Comparison of ENCODE assay signal across 20 cellular contexts in genomic region chr15:63979227-63979793, GRCh38.
A peak's percentile ranks its signal among the peaks of the same experiment; 100 is the strongest.
DNase-seq lines count a peak whose midpoint lies in the region; ATAC-seq and TF ChIP-seq lines count a peak whose summit lies in the region.
"Had no signal": no experiment of that assay in that cellular context is flagged by ENCODE, and none has a peak within 500 bp of the region (broad histone marks: within the 10 kb centered on the region; RNA-seq: fewer than 3 reads in every experiment).

No MANE protein-coding gene starts in this region.

- H3K36me3 ChIP-seq in SK-N-MC (ENCODE audit: insufficient read depth, low read length): no peaks in the 10 kb centered on the region
- H3K36me3 ChIP-seq in cardiac muscle cell: no peaks in the 10 kb centered on the region
- H3K36me3 ChIP-seq in neural progenitor cell: no peaks in the 10 kb centered on the region
- H3K36me3 ChIP-seq: BLaER1, tibial nerve had no signal

- H3K9ac ChIP-seq in SK-N-MC (ENCODE audit: insufficient read length) (no peak overlapping the region), neural progenitor cell (no peak overlapping the region)
- H3K9ac ChIP-seq: BLaER1 had no signal

- H3K79me2 ChIP-seq in neural progenitor cell (ENCODE audit: low read depth): no peaks in the 10 kb centered on the region

- no peak overlapping the region for H3K4me2 ChIP-seq in neural progenitor cell
- H3K4me2 ChIP-seq: BLaER1, PC-9, smooth muscle cell had no signal

- H3K27ac Mint-ChIP-seq in neural progenitor cell (peak overlapping the region; percentile 90), type B pancreatic cell (peak overlapping the region; percentile 40)
- no peak overlapping the region for H3K27ac Mint-ChIP-seq in activated T-cell treated with anti-CD3 and anti-CD28 coated beads, Interleukin-2, amount 50 U/mL, for 24 hours
- H3K27ac Mint-ChIP-seq in activated CD8-positive, alpha-beta T cell treated with anti-CD3 and anti-CD28 coated beads for 36 hours: no peak overlapping the region
- H3K27ac Mint-ChIP-seq: mesothelial cell of epicardium had no signal

- TF ChIP-seq CTCF in cardiac muscle cell (IDR thresholded peaks at IDR 0.05; ENCODE audit: low read depth, low read length): no peak
- TF ChIP-seq CTCF in neural progenitor cell (IDR thresholded peaks at IDR 0.05): no peak
- TF ChIP-seq CTCF in type B pancreatic cell (conservative IDR thresholded peaks at IDR 0.05): no peak
- TF ChIP-seq CTCF in activated CD8-positive, alpha-beta T cell treated with anti-CD3 and anti-CD28 coated beads for 36 hours (IDR thresholded peaks at IDR 0.05): no peak

- intact Hi-C loops in activated CD8-positive, alpha-beta T cell treated with anti-CD3 and anti-CD28 coated beads for 36 hours (cut with micrococcal nuclease): no loop called here

- no peaks in the 10 kb centered on the region for H3K9me3 ChIP-seq in SK-N-MC (ENCODE audit: low read depth, low read length)
- no peaks in the 10 kb centered on the region for H3K9me3 ChIP-seq in cardiac muscle cell (ENCODE audit: low read depth)
- no peaks in the 10 kb centered on the region for H3K9me3 ChIP-seq in neural progenitor cell (ENCODE audit: low read depth)
- H3K9me3 ChIP-seq: BLaER1, tibial nerve had no signal

- ATAC-seq in GM19452 (IDR thresholded peaks at IDR 0.05; ENCODE audit: unreplicated experiment): no peak
- ATAC-seq in activated CD8-positive, alpha-beta T cell treated with anti-CD3 and anti-CD28 coated beads for 36 hours: no peak
- ATAC-seq: GM12878 had no signal

- peaks cover 3% of the 10 kb centered on the region for H4K20me1 ChIP-seq in neural progenitor cell (ENCODE audit: low read depth)
- H4K20me1 ChIP-seq: BLaER1 had no signal

- H3K4me1 ChIP-seq in cardiac muscle cell (ENCODE audit: low read depth) (peaks cover 9% of the 10 kb centered on the region), neural progenitor cell (peaks cover 26% of the 10 kb centered on the region)
- H3K4me1 ChIP-seq: tibial nerve had no signal

- POLR2A ChIA-PET in activated CD8-positive, alpha-beta T cell treated with anti-CD3 and anti-CD28 coated beads for 36 hours (lab: Charles Lee): no interaction called here

- H3K4me3 Mint-ChIP-seq in neural progenitor cell (no peak overlapping the region), type B pancreatic cell (no peak overlapping the region)
- no peak overlapping the region for H3K4me3 Mint-ChIP-seq in activated T-cell treated with anti-CD3 and anti-CD28 coated beads, Interleukin-2, amount 50 U/mL, for 24 hours
- H3K4me3 Mint-ChIP-seq in activated CD8-positive, alpha-beta T cell treated with anti-CD3 and anti-CD28 coated beads for 36 hours: no peak overlapping the region
- H3K4me3 Mint-ChIP-seq: activated naive CD4-positive, alpha-beta T cell treated with anti-CD3 and anti-CD28 coated beads, Interleukin-2, amount 50 U/mL, for 24 hours; mesothelial cell of epicardium had no signal

- H3K4me3 ChIP-seq in SK-N-MC (no peak overlapping the region), cardiac muscle cell (no peak overlapping the region), neural progenitor cell (no peak overlapping the region)
- H3K4me3 ChIP-seq: BLaER1, dorsolateral prefrontal cortex, GM12878, PC-9, smooth muscle cell, tibial nerve had no signal

- H3K4me1 Mint-ChIP-seq in neural progenitor cell: peaks cover 56% of the 10 kb centered on the region
- peaks cover 27% of the 10 kb centered on the region for H3K4me1 Mint-ChIP-seq in type B pancreatic cell (ENCODE audit: unreplicated experiment)
- no peaks in the 10 kb centered on the region for H3K4me1 Mint-ChIP-seq in activated T-cell treated with anti-CD3 and anti-CD28 coated beads, Interleukin-2, amount 50 U/mL, for 24 hours (ENCODE audit: low read depth)
- H3K4me1 Mint-ChIP-seq in activated CD8-positive, alpha-beta T cell treated with anti-CD3 and anti-CD28 coated beads for 36 hours (ENCODE audit: low read depth): no peaks in the 10 kb centered on the region
- H3K4me1 Mint-ChIP-seq: activated naive CD4-positive, alpha-beta T cell treated with anti-CD3 and anti-CD28 coated beads, Interleukin-2, amount 50 U/mL, for 24 hours had no signal

- H3K27me3 Mint-ChIP-seq in neural progenitor cell (ENCODE audit: insufficient read depth, low read depth) (peaks cover 8% of the 10 kb centered on the region), type B pancreatic cell (no peaks in the 10 kb centered on the region)
- H3K27me3 Mint-ChIP-seq in activated T-cell treated with anti-CD3 and anti-CD28 coated beads, Interleukin-2, amount 50 U/mL, for 24 hours: no peaks in the 10 kb centered on the region
- H3K27me3 Mint-ChIP-seq in activated CD8-positive, alpha-beta T cell treated with anti-CD3 and anti-CD28 coated beads for 36 hours: no peaks in the 10 kb centered on the region
- H3K27me3 Mint-ChIP-seq: activated naive CD4-positive, alpha-beta T cell treated with anti-CD3 and anti-CD28 coated beads, Interleukin-2, amount 50 U/mL, for 24 hours had no signal

- peaks cover 13% of the 10 kb centered on the region for H3F3A ChIP-seq in neural progenitor cell (ENCODE audit: low read depth)

- H3K27ac ChIP-seq in SK-N-MC (0 out of 2 replicates have a peak overlapping the region, but pooled peaks have one; percentile 15), cardiac muscle cell (peak overlapping the region; percentile 64), neural progenitor cell (no peak overlapping the region)
- H3K27ac ChIP-seq: BLaER1, PC-9, tibial nerve had no signal

- H3K36me3 Mint-ChIP-seq in neural progenitor cell (no peaks in the 10 kb centered on the region), type B pancreatic cell (no peaks in the 10 kb centered on the region)
- H3K36me3 Mint-ChIP-seq in activated T-cell treated with anti-CD3 and anti-CD28 coated beads, Interleukin-2, amount 50 U/mL, for 24 hours (ENCODE audit: low read depth): no peaks in the 10 kb centered on the region
- H3K36me3 Mint-ChIP-seq in activated CD8-positive, alpha-beta T cell treated with anti-CD3 and anti-CD28 coated beads for 36 hours (ENCODE audit: low read depth): no peaks in the 10 kb centered on the region
- H3K36me3 Mint-ChIP-seq: activated naive CD4-positive, alpha-beta T cell treated with anti-CD3 and anti-CD28 coated beads, Interleukin-2, amount 50 U/mL, for 24 hours; mesothelial cell of epicardium had no signal

- H3K9me3 Mint-ChIP-seq in neural progenitor cell (no peaks in the 10 kb centered on the region), type B pancreatic cell (no peaks in the 10 kb centered on the region)
- no peaks in the 10 kb centered on the region for H3K9me3 Mint-ChIP-seq in activated T-cell treated with anti-CD3 and anti-CD28 coated beads, Interleukin-2, amount 50 U/mL, for 24 hours
- no peaks in the 10 kb centered on the region for H3K9me3 Mint-ChIP-seq in activated CD8-positive, alpha-beta T cell treated with anti-CD3 and anti-CD28 coated beads for 36 hours
- H3K9me3 Mint-ChIP-seq: activated naive CD4-positive, alpha-beta T cell treated with anti-CD3 and anti-CD28 coated beads, Interleukin-2, amount 50 U/mL, for 24 hours had no signal

- CTCF ChIA-PET in activated CD8-positive, alpha-beta T cell treated with anti-CD3 and anti-CD28 coated beads for 36 hours (lab: Charles Lee): interaction anchor here (1.5 to 2.1 kb wide), 3 partner anchors 33 to 227 kb away, joined by 6 to 9 read pairs (median 7); no protein-coding TSS in a partner anchor

- no peaks in the 10 kb centered on the region for H3K27me3 ChIP-seq in cardiac muscle cell
- no peaks in the 10 kb centered on the region for H3K27me3 ChIP-seq in neural progenitor cell
- H3K27me3 ChIP-seq: BLaER1, dorsolateral prefrontal cortex, tibial nerve had no signal

- H2AFZ ChIP-seq in neural progenitor cell (replicated peaks): no peak overlapping the region
- H2AFZ ChIP-seq: PC-9 had no signal

- DNase-seq in SK-N-MC (ENCODE audit: low read depth, low spot score) (no peak), cardiac muscle cell (ENCODE audit: low read depth in 1 of 2, low spot score in 1 of 2) (no peak), neural progenitor cell (ENCODE audit: low spot score) (no peak), type B pancreatic cell (ENCODE audit: extremely low spot score, unreplicated experiment) (no peak), MV-4-11 (lab: John Stamatoyannopoulos, UW) (no peak)
- no peak for DNase-seq in activated T-cell treated with anti-CD3 and anti-CD28 coated beads, Interleukin-2, amount 50 U/mL, for 24 hours
- no peak for DNase-seq in activated CD8-positive, alpha-beta T cell treated with anti-CD3 and anti-CD28 coated beads for 36 hours
- DNase-seq: activated CD4-positive, alpha-beta T cell treated with anti-CD3 and anti-CD28 coated beads for 4 hours; GDM1; NCI-H187 treated with DMSO at 0.1 percent for 48 hours; nucleus accumbens; PC-9 had no signal

Comparison
In these comparisons a context has a peak if more than half of its experiments do, and no peak if none do; other contexts are left out.
1. H3K27ac Mint-ChIP-seq: peak in neural progenitor cell (single experiment) and type B pancreatic cell (single experiment); none in activated T-cell treated with anti-CD3 and anti-CD28 coated beads, Interleukin-2, amount 50 U/mL, for 24 hours (single experiment) and activated CD8-positive, alpha-beta T cell treated with anti-CD3 and anti-CD28 coated beads for 36 hours (single experiment).